Comparison of ENCODE assay signal across 1 cellular context in genomic region chr17:56913000-56913866, GRCh38.
TF ChIP-seq lines count a peak whose summit lies in the region.

No MANE protein-coding gene starts in this region.

TF ChIP-seq in endothelial cell of umbilical vein, 7 proteins besides CTCF, POLR2A, EP300 and RAD21 (continued from another document):
- TF ChIP-seq MAX (IDR thresholded peaks at IDR 0.05; ENCODE audit: insufficient read depth, insufficient read length) (no peak), MYC (IDR thresholded peaks at IDR 0.05; ENCODE audit: low read depth, low read length) (no peak), FOS (IDR thresholded peaks at IDR 0.05; ENCODE audit: borderline replicate concordance, insufficient read depth, low read length) (no peak), JUN (IDR thresholded peaks at IDR 0.05; ENCODE audit: borderline replicate concordance, insufficient read depth, insufficient read length, low read depth) (no peak)
